In the genomic region with DNA sequence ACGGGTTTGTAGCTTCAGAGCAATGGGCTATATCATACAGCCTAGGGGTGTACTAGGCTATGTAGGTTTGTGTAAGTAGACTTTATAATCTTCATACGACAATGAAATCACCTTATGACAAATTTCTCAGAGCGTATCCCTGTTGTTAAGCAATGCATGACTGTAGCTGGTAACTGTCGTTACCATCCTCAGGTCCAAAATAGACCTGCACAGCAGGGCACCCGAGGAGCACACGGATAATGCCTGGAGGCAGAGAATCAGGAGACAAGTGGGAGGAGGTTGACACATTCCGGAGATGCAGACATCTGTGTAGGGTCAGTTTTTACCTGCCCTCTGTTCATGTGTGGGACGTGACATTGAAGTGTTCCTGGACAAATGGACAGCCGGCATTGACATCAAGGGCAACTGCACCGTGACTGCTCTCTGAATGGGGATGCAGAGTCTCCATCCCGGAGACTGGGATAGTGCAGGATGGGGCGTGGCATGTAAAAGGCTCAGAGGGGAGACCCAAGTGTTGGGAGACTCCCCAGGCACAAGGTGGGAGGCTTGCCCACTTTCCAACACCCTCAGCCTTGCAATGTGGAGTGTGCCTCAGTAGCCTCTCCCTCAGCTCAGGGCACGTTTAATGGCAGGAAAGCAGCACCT, we compare ENCODE assay signal across 22 cellular contexts. TPM values are rescaled to one million over a fixed set of nuclear protein-coding genes. Genes with fewer than 3 reads are reported as not detected.
DNase-seq lines count a peak whose midpoint lies in the region; ATAC-seq, FAIRE-seq and TF ChIP-seq lines count a peak whose summit lies in the region.
"Had no signal": no experiment of that assay in that cellular context is flagged by ENCODE, and none has a peak within 500 bp of the region (broad histone marks: within the 10 kb centered on the region; RNA-seq: fewer than 3 reads in every experiment).

No MANE protein-coding gene starts in this region.

- WGBS in A549 (ENCODE audit: missing lambda C conversion rate): 64% methylated on average over 13 of the region's 13 CpGs
- WGBS in hepatocyte (ENCODE audit: low lambda C conversion rate, missing lambda C conversion rate): 79% methylated on average over 13 of the region's 13 CpGs

- no peaks in the 10 kb centered on the region for H3K36me3 ChIP-seq in right atrium auricular region
- no peaks in the 10 kb centered on the region for H3K36me3 ChIP-seq in hepatocyte (replicated peaks; ENCODE audit: insufficient read depth, low read depth)
- H3K36me3 ChIP-seq: HAP-1 had no signal

- no peak overlapping the region for H2AFZ ChIP-seq in hepatocyte
- H2AFZ ChIP-seq: GM23248 had no signal

- H3K27me3 ChIP-seq in right atrium auricular region (no peaks in the 10 kb centered on the region), hepatocyte (no peaks in the 10 kb centered on the region)

- H3K4me2 ChIP-seq in A549 (peak overlapping the region; percentile 50), hepatocyte (no peak overlapping the region)

- H3K79me2 ChIP-seq in hepatocyte: no peaks in the 10 kb centered on the region

- peaks cover 4% of the 10 kb centered on the region for H3K4me1 Mint-ChIP-seq in osteocyte (ENCODE audit: unreplicated experiment)
- no peaks in the 10 kb centered on the region for H3K4me1 Mint-ChIP-seq in HFFc6 (ENCODE audit: low read depth)

- H3K4me3 Mint-ChIP-seq in osteocyte (ENCODE audit: unreplicated experiment) (no peak overlapping the region), HFFc6 (no peak overlapping the region)
- H3K4me3 Mint-ChIP-seq: CD4-positive, CD25-positive, alpha-beta regulatory T cell had no signal

- H3K9me3 ChIP-seq in A549: no peaks in the 10 kb centered on the region
- H3K9me3 ChIP-seq in right atrium auricular region: no peaks in the 10 kb centered on the region
- H3K9me3 ChIP-seq in hepatocyte (ENCODE audit: low read depth): no peaks in the 10 kb centered on the region
- H3K9me3 ChIP-seq: HAP-1 had no signal

- TF ChIP-seq POLR2A in A549 (IDR thresholded peaks at IDR 0.05; ENCODE audit: low read length): no peak

- POLR2A ChIA-PET in A549 (lab: Yijun Ruan, JAX): no interaction called here

- TF ChIP-seq EP300 in A549 (IDR thresholded peaks at IDR 0.05): no peak

- H3K4me3 ChIP-seq in A549 (no peak overlapping the region), right atrium auricular region (no peak overlapping the region), hepatocyte (no peak overlapping the region)
- H3K4me3 ChIP-seq: GM12878, GM23248, HAP-1, SK-N-MC had no signal

- ATAC-seq in A549 (peak; percentile 14 to 24; a peak in 4 of 6 replicates), HG03520 (IDR thresholded peaks at IDR 0.05; ENCODE audit: unreplicated experiment) (no peak)
- ATAC-seq: GM12878 had no signal

- H3K9me2 ChIP-seq in hepatocyte (replicated peaks; ENCODE audit: insufficient read depth): no peaks in the 10 kb centered on the region

- peak overlapping the region; percentile 50 to 71; a peak in 5 of 6 replicates for H3K27ac ChIP-seq in A549
- peak overlapping the region; percentile 73 to 91 for H3K27ac ChIP-seq in right atrium auricular region
- no peak overlapping the region for H3K27ac ChIP-seq in hepatocyte
- H3K27ac ChIP-seq: GM23248, SK-N-MC had no signal

- H3K4me1 ChIP-seq in A549 (peaks cover 20% of the 10 kb centered on the region), right atrium auricular region (peaks cover 0 to 8% of the 10 kb centered on the region in 2 donors), hepatocyte (ENCODE audit: insufficient read depth) (no peaks in the 10 kb centered on the region)
- H3K4me1 ChIP-seq: HAP-1 had no signal

- TF ChIP-seq CTCF in A549 (IDR thresholded peaks at IDR 0.05): no peak
- no peak for TF ChIP-seq CTCF in right atrium auricular region (IDR thresholded peaks at IDR 0.05)
- TF ChIP-seq CTCF in osteocyte (IDR thresholded peaks at IDR 0.05): no peak
- no peak for TF ChIP-seq CTCF in hepatocyte (IDR thresholded peaks at IDR 0.05; ENCODE audit: poor library complexity)
- no peak for TF ChIP-seq CTCF in HFFc6 (IDR thresholded peaks at IDR 0.05)

- H3K9me3 Mint-ChIP-seq in osteocyte (ENCODE audit: unreplicated experiment) (no peaks in the 10 kb centered on the region), HFFc6 (no peaks in the 10 kb centered on the region)

- CTCF ChIA-PET in A549 (lab: Yijun Ruan, JAX): interaction anchor here (0.9 to 2.5 kb wide), 6 partner anchors 13 to 534 kb away, joined by 3 to 7 read pairs (median 5); no protein-coding TSS in a partner anchor

- no peak for FAIRE-seq in A549 (lab: Jason Lieb, UNC)
- FAIRE-seq: GM12878 had no signal

- H4K20me1 ChIP-seq in hepatocyte (ENCODE audit: insufficient read depth, poor library complexity, severe bottlenecking): no peaks in the 10 kb centered on the region

- H3K27ac Mint-ChIP-seq in osteocyte (ENCODE audit: unreplicated experiment) (no peak overlapping the region), HFFc6 (no peak overlapping the region)
- H3K27ac Mint-ChIP-seq: CD4-positive, CD25-positive, alpha-beta regulatory T cell had no signal

- DNase-seq in A549 (ENCODE audit: low read depth in 1 of 2, low spot score in 1 of 2): no peak
- DNase-seq in ELF-1 (ENCODE audit: low read depth, low spot score): peak; percentile 36
- peak; percentile 59 for DNase-seq in right atrium auricular region (ENCODE audit: low spot score)
- DNase-seq in osteocyte (ENCODE audit: extremely low spot score, unreplicated experiment): peak; percentile 71
- DNase-seq in hepatocyte (ENCODE audit: low spot score): no peak
- no peak for DNase-seq in HFFc6
- no peak for DNase-seq in activated CD4-positive, alpha-beta T cell treated with anti-CD3 and anti-CD28 coated beads for 1 hour
- DNase-seq: CD4-positive, CD25-positive, alpha-beta regulatory T cell; DMS79; Kasumi-1; NCI-H1694; NCI-H2081; NCI-H2171 treated with DMSO at 0.1 percent for 48 hours; NCI-H526; SHP77 treated with DMSO at 0.1 percent for 48 hours had no signal

- H3K36me3 Mint-ChIP-seq in osteocyte (ENCODE audit: unreplicated experiment) (no peaks in the 10 kb centered on the region), HFFc6 (ENCODE audit: low read depth) (no peaks in the 10 kb centered on the region)
- H3K36me3 Mint-ChIP-seq: CD4-positive, CD25-positive, alpha-beta regulatory T cell had no signal

- TF ChIP-seq RAD21 in A549 (conservative IDR thresholded peaks at IDR 0.05 in 1 of 2, IDR thresholded peaks at IDR 0.05 in 1 of 2): no peak

- H3K27me3 Mint-ChIP-seq in osteocyte (ENCODE audit: unreplicated experiment) (peaks cover 2% of the 10 kb centered on the region), HFFc6 (ENCODE audit: insufficient read depth) (peaks cover 8% of the 10 kb centered on the region)

TF ChIP-seq in A549, 52 proteins besides CTCF, POLR2A, EP300 and RAD21:
- TF ChIP-seq, protein P1, sequence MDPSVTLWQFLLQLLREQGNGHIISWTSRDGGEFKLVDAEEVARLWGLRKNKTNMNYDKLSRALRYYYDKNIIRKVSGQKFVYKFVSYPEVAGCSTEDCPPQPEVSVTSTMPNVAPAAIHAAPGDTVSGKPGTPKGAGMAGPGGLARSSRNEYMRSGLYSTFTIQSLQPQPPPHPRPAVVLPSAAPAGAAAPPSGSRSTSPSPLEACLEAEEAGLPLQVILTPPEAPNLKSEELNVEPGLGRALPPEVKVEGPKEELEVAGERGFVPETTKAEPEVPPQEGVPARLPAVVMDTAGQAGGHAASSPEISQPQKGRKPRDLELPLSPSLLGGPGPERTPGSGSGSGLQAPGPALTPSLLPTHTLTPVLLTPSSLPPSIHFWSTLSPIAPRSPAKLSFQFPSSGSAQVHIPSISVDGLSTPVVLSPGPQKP (IDR thresholded peaks at IDR 0.05; ENCODE audit: low read depth, low read length): no peak
- TF ChIP-seq TP53 (CRISPR knock-in tag; IDR thresholded peaks at IDR 0.05) (no peak), ZNF302 (CRISPR knock-in tag; IDR thresholded peaks at IDR 0.05) (no peak), HEYL (CRISPR knock-in tag; IDR thresholded peaks at IDR 0.05) (no peak), FOSL2 (IDR thresholded peaks at IDR 0.05) (no peak), FOSL2 (CRISPR knock-in tag; IDR thresholded peaks at IDR 0.05) (no peak), NPAS2 (CRISPR knock-in tag; IDR thresholded peaks at IDR 0.05; ENCODE audit: borderline replicate concordance) (no peak)
- TF ChIP-seq, protein P2, sequence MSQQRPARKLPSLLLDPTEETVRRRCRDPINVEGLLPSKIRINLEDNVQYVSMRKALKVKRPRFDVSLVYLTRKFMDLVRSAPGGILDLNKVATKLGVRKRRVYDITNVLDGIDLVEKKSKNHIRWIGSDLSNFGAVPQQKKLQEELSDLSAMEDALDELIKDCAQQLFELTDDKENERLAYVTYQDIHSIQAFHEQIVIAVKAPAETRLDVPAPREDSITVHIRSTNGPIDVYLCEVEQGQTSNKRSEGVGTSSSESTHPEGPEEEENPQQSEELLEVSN (IDR thresholded peaks at IDR 0.05; ENCODE audit: borderline replicate concordance, low read depth): no peak

RNA-seq across cellular contexts. Expression of a gene that starts 45.9 kb away (rescaled TPM):
- polyA plus RNA-seq in A549 (2011; rRNA removed) (not detected in 2 replicates), A549 (2017; fragmentation: RNase III; extraction: RNeasy Plus Mini Kit Qiagen cat#74134 plus additional on column Dnase treatment) (not detected in 3 replicates), hepatocyte (not detected in 2 replicates)
- 0.03 TPM in 1 of 2 replicates, not detected in the other for polyA plus RNA-seq in A549 (2012; cell fraction: cytosol; rRNA removed)
- polyA plus RNA-seq in A549 (2012; cell fraction: nucleus; rRNA removed): 0.13 TPM in 1 of 2 replicates, not detected in the other
- 0.24 TPM in 1 of 2 replicates, not detected in the other for polyA minus RNA-seq in A549 (2011; rRNA and poly(A)+ RNA removed)
- total RNA-seq in right atrium auricular region (1 to 10 TPM in 1 of 2 donors, under 1 TPM in 1; 0.74 to 1.3 TPM), osteocyte (not detected in 2 replicates), hepatocyte (not detected in 2 replicates)
- total RNA-seq in HFFc6 (2021; fragmentation: NEBNext Ultra II Directional; extraction: Animal tissue kit (Norgen Biotek cat#: 25700)): not detected
- total RNA-seq: CD4-positive, CD25-positive, alpha-beta regulatory T cell; GM12878; GM23248; MCF 10A; RPMI7951 had no signal
- polyA plus RNA-seq: CD4-positive, CD25-positive, alpha-beta regulatory T cell; GM12878; GM23248 had no signal

RNA-seq across cellular contexts. Expression of a gene that starts 51.4 kb away (rescaled TPM):
- 22.6 and 23.7 TPM in 2 replicates for polyA plus RNA-seq in A549 (2011; rRNA removed)
- 9.5 and 10.9 TPM in 2 replicates for polyA plus RNA-seq in A549 (2012; cell fraction: cytosol; rRNA removed)
- 40.1 and 57.2 TPM in 2 replicates for polyA plus RNA-seq in A549 (2012; cell fraction: nucleus; rRNA removed)
- 34.1 to 37.7 TPM (median 34.2 TPM) in 3 replicates for polyA plus RNA-seq in A549 (2017; fragmentation: RNase III; extraction: RNeasy Plus Mini Kit Qiagen cat#74134 plus additional on column Dnase treatment)
- 21.7 and 24.7 TPM in 2 replicates for polyA minus RNA-seq in A549 (2011; rRNA and poly(A)+ RNA removed)
- 100 to 1,000 TPM; 211 to 258 TPM for total RNA-seq in right atrium auricular region
- 5.5 and 5.9 TPM in 2 replicates for total RNA-seq in osteocyte
- 12.4 and 13.8 TPM in 2 replicates for total RNA-seq in hepatocyte
- polyA plus RNA-seq in hepatocyte: 9.7 and 10.5 TPM in 2 replicates
- total RNA-seq in HFFc6 (2021; fragmentation: NEBNext Ultra II Directional; extraction: Animal tissue kit (Norgen Biotek cat#: 25700)): 1 to 10 TPM; 4.6 to 7.6 (median 7.4) TPM

Comparison
In these comparisons a context has a peak if more than half of its experiments do, and no peak if none do; other contexts are left out.
1. DNase-seq: peak in ELF-1 (single experiment), right atrium auricular region (single experiment) and osteocyte (single experiment); none in A549 (0 of 2), hepatocyte (single experiment), HFFc6 (single experiment) and activated CD4-positive, alpha-beta T cell treated with anti-CD3 and anti-CD28 coated beads for 1 hour (single experiment).
2. RNA of a gene that starts 51.4 kb away (total RNA-seq): 211 to 258 TPM in right atrium auricular region; 12.4 to 13.8 TPM in hepatocyte, 4.6 to 7.6 TPM in HFFc6 and 5.5 to 5.9 TPM in osteocyte; every median in the first group is over 10 times any median in the second.